ENCODE assay signal across 29 cellular contexts in genomic region chr2:54392925-54393324, GRCh38.
"Had no signal": no experiment of that assay in that cellular context is flagged by ENCODE, and none has a peak within 500 bp of the region (broad histone marks: within the 10 kb centered on the region; RNA-seq: fewer than 3 reads in every experiment).

No MANE protein-coding gene starts in this region.

- DNase-seq: colonic mucosa; cortex of kidney; dermis blood vessel endothelial cell; dorsolateral prefrontal cortex; effector CD4-positive, alpha-beta T cell; effector CD8-positive, alpha-beta T cell; effector memory CD4-positive, alpha-beta T cell; effector memory CD8-positive, alpha-beta T cell; endodermal cell; erythroblast; esophagus squamous epithelium; foreskin fibroblast; foreskin keratinocyte; foreskin melanocyte; gastrocnemius medialis; glutamatergic neuron; head of caudate nucleus; heart left ventricle; heart right ventricle had no signal

- H3K27me3 ChIP-seq: colonic mucosa, dorsolateral prefrontal cortex, esophagus muscularis mucosa, esophagus squamous epithelium, foreskin keratinocyte, gastrocnemius medialis, gastroesophageal sphincter, heart left ventricle, heart right ventricle, hepatocyte had no signal

- H3K9me3 ChIP-seq: colonic mucosa, esophagus muscularis mucosa, esophagus squamous epithelium, gastrocnemius medialis, gastroesophageal sphincter had no signal

- H3K4me2 ChIP-seq: hepatocyte had no signal

- H3K4me3 Mint-ChIP-seq: dendritic cell treated with granulocyte-macrophage colony-stimulating factor and Interleukin-4, amounts not matched to agents 40 ng/mL and 50 ng/mL, for 4 days; effector memory CD8-positive, alpha-beta T cell; endodermal cell had no signal

- H3K79me2 ChIP-seq: hepatocyte had no signal

- H3K36me3 ChIP-seq: colonic mucosa, esophagus muscularis mucosa, esophagus squamous epithelium, gastrocnemius medialis, gastroesophageal sphincter, heart left ventricle, heart right ventricle had no signal

- H3K27me3 Mint-ChIP-seq: effector memory CD8-positive, alpha-beta T cell had no signal

- ATAC-seq: effector memory CD8-positive, alpha-beta T cell; esophagus mucosa; foreskin keratinocyte; gastrocnemius medialis; gastroesophageal sphincter; heart left ventricle; heart right ventricle had no signal

- H3K4me1 ChIP-seq: colonic mucosa, foreskin keratinocyte had no signal

- H3K27ac Mint-ChIP-seq: dendritic cell treated with granulocyte-macrophage colony-stimulating factor and Interleukin-4, amounts not matched to agents 40 ng/mL and 50 ng/mL, for 4 days; endodermal cell had no signal

- FAIRE-seq: endometrium, endothelial cell of umbilical vein, frontal cortex had no signal

- H3K27ac ChIP-seq: colonic mucosa, coronary artery, dorsolateral prefrontal cortex, epithelial cell of prostate, esophagus muscularis mucosa, esophagus squamous epithelium, foreskin keratinocyte, gastrocnemius medialis, gastroesophageal sphincter, hepatocyte had no signal

- H3K4me3 ChIP-seq: colonic mucosa, coronary artery, dorsolateral prefrontal cortex, esophagus muscularis mucosa, esophagus squamous epithelium, gastrocnemius medialis, gastroesophageal sphincter, heart left ventricle, heart right ventricle, hepatocyte had no signal

- H3K9me3 Mint-ChIP-seq: dendritic cell treated with granulocyte-macrophage colony-stimulating factor and Interleukin-4, amounts not matched to agents 40 ng/mL and 50 ng/mL, for 4 days; effector memory CD8-positive, alpha-beta T cell; endodermal cell had no signal

- H2AFZ ChIP-seq: hepatocyte had no signal
